Comparison of ENCODE assay signal across 15 cellular contexts in genomic region chr6:2441881-2442475, GRCh38.
"Had no signal": no experiment of that assay in that cellular context is flagged by ENCODE, and none has a peak within 500 bp of the region (broad histone marks: within the 10 kb centered on the region; RNA-seq: fewer than 3 reads in every experiment).

No MANE protein-coding gene starts in this region.

- DNase-seq: activated CD4-positive, alpha-beta memory T cell treated with anti-CD3 and anti-CD28 coated beads, Interleukin-2, amount 10 ng/mL, durations not matched to agents 7 days and 5 days; activated naive CD8-positive, alpha-beta T cell treated with anti-CD3 and anti-CD28 coated beads, Interleukin-2, amount 10 ng/mL, durations not matched to agents 7 days and 5 days; activated T-cell treated with anti-CD3 and anti-CD28 coated beads, Interleukin-2, amount 50 U/mL, for 48 hours; hippocampal formation; naive thymus-derived CD4-positive, alpha-beta T cell; stimulated activated CD4-positive, alpha-beta T cell treated with anti-CD3 and anti-CD28 coated beads, Interleukin-12 subunit alpha, Interleukin-12 subunit beta, amount 100 ng/mL, for 4 hours; stimulated activated CD4-positive, alpha-beta T cell treated with anti-CD3 and anti-CD28 coated beads, Interleukin-2, amount 100 ng/mL, for 48 hours; stimulated activated naive CD4-positive, alpha-beta T cell treated with Interleukin-2 at 50 U/mL for 16 hours; T1000 had no signal

- H3K27ac ChIP-seq: ascending aorta, cardiac muscle cell, prostate gland, VCaP had no signal

- H3K4me3 ChIP-seq: ascending aorta, cardiac muscle cell, lung, prostate gland had no signal

- ATAC-seq: naive thymus-derived CD4-positive, alpha-beta T cell; sciatic nerve had no signal

- H3K4me1 ChIP-seq: ascending aorta, prostate gland had no signal

- H3K9me3 ChIP-seq: ascending aorta, prostate gland had no signal

- H3K36me3 ChIP-seq: ascending aorta, cardiac muscle cell, prostate gland had no signal

- H3K27me3 ChIP-seq: ascending aorta, cardiac muscle cell had no signal
